Comparison of ENCODE assay signal across 1 cellular context in the genomic region with DNA sequence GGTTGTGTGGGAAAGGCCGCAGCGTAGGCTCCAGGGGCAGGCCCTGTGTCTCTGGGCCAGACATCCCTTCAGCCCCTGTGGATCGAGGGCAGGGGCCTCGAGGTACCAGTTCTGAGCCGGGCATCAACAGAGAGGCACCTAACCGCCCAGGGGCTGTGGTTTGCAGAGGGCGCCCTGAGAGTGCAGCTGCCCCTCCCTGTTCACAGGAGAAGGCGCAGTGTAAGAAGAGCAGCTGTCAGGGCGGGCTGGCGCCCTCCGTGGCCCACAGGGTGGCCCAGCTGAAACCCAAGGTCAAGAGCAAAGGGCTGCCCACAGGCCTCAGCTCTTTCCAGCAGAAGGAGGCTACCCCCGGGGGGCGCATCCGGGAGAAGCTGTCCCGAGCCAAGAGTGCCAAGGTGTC.
TF ChIP-seq lines count a peak whose summit lies in the region.

No MANE protein-coding gene starts in this region.

TF ChIP-seq in endothelial cell of umbilical vein, 7 proteins besides CTCF, POLR2A, EP300 and RAD21:
- TF ChIP-seq GATA2 (IDR thresholded peaks at IDR 0.05; ENCODE audit: insufficient read depth, insufficient read length, low read depth, low read length) (no peak), JUN (IDR thresholded peaks at IDR 0.05; ENCODE audit: borderline replicate concordance, insufficient read depth, insufficient read length, low read depth) (no peak), MYC (IDR thresholded peaks at IDR 0.05; ENCODE audit: low read depth, low read length) (no peak), FOS (IDR thresholded peaks at IDR 0.05; ENCODE audit: borderline replicate concordance, insufficient read depth, low read length) (no peak), EZH2 (IDR thresholded peaks at IDR 0.05; ENCODE audit: borderline replicate concordance, low read depth, low read length, severe bottlenecking) (no peak)
- TF ChIP-seq, protein P1, sequence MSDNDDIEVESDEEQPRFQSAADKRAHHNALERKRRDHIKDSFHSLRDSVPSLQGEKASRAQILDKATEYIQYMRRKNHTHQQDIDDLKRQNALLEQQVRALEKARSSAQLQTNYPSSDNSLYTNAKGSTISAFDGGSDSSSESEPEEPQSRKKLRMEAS (IDR thresholded peaks at IDR 0.05; ENCODE audit: insufficient read depth, insufficient read length): no peak
